ENCODE assay signal across 16 cellular contexts in the genomic region with DNA sequence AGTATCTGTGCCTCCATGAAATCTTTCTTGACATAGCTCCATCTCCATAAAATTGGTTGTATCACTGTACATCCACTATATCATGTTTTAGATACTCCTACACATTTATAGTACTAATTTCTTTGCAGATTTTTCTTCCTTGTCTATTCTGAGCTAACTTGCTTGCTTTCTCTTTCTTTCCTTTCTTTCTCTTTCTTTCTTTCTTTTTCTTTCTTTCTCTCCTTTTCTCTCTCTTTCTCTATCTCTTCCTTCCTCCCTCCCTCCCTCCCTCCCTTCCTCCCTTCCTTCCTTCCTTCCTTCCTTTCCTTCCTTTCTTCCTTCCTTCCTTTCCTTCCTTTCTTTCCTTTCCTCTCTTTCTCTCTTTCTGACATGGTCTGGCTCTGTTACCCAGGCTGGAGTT.
"Had no signal": no experiment of that assay in that cellular context is flagged by ENCODE, and none has a peak within 500 bp of the region (broad histone marks: within the 10 kb centered on the region; RNA-seq: fewer than 3 reads in every experiment).

No MANE protein-coding gene starts in this region.

- DNase-seq: activated CD4-positive, alpha-beta T cell treated with anti-CD3 and anti-CD28 coated beads, Interleukin-2, amount 50 U/mL, for 1 hour; activated CD8-positive, alpha-beta memory T cell treated with anti-CD3 and anti-CD28 coated beads, Interleukin-2, amount 50 U/mL, for 4 hours; activated gamma-delta T cell treated with Interleukin-2 at 50 U/mL for 16 hours; activated T-cell treated with anti-CD3 and anti-CD28 coated beads, Interleukin-2, amount 50 U/mL, for 48 hours; cortex of kidney; gastrocnemius medialis; heart right ventricle; left ventricle myocardium inferior; mammary epithelial cell; stimulated activated naive CD4-positive, alpha-beta T cell treated with Interleukin-2 at 50 U/mL for 16 hours had no signal

- H3K4me3 ChIP-seq: ascending aorta, gastrocnemius medialis, heart right ventricle, left ventricle myocardium inferior, neural progenitor cell, tibial nerve had no signal

- ATAC-seq: activated CD4-positive, CD25-positive, alpha-beta regulatory T cell treated with anti-CD3 and anti-CD28 coated beads, Interleukin-2, amount 50 U/mL, for 24 hours; esophagus mucosa; gastrocnemius medialis; heart right ventricle had no signal

- H3K9me3 ChIP-seq: ascending aorta, gastrocnemius medialis, heart right ventricle, left ventricle myocardium inferior, tibial nerve had no signal

- H3K4me1 ChIP-seq: ascending aorta, neural progenitor cell had no signal

- H3K27me3 ChIP-seq: ascending aorta, gastrocnemius medialis, heart right ventricle, neural progenitor cell, tibial nerve had no signal

- H3K27ac ChIP-seq: ascending aorta, gastrocnemius medialis, heart right ventricle, left ventricle myocardium inferior, neural progenitor cell, tibial nerve had no signal

- H3K4me1 Mint-ChIP-seq: neural progenitor cell had no signal

- H3K36me3 ChIP-seq: ascending aorta, gastrocnemius medialis, heart right ventricle, left ventricle myocardium inferior, neural progenitor cell, tibial nerve had no signal

- H3K27ac Mint-ChIP-seq: neural progenitor cell, progenitor cell of endocrine pancreas had no signal

- H3K27me3 Mint-ChIP-seq: progenitor cell of endocrine pancreas had no signal

- H3K4me3 Mint-ChIP-seq: neural progenitor cell had no signal
